In the genomic region with DNA sequence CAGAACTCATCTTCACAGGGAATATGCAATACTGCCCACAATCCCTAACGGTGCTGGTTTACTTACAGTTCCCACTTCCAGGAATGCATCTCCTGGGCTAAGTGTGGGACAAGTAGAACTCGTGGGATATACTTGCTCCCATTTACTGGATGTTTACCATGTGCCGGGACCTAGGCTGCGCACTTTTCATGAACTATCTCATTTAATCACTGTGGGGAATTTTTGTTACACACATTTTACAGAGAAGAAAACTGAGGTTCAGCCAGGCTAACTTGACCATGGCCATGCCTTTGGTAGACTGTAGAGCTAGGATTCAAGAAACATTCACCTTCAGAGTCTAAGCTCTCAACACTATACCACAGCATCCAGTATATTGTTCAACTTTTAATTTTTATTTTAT, we compare ENCODE assay signal across 8 cellular contexts.
"Had no signal": no experiment of that assay in that cellular context is flagged by ENCODE, and none has a peak within 500 bp of the region (broad histone marks: within the 10 kb centered on the region; RNA-seq: fewer than 3 reads in every experiment).

No MANE protein-coding gene starts in this region.

- FAIRE-seq: G401.6, GM12878, GM12891, GM12892, GM18507, GM19239 had no signal

- DNase-seq: GDM1, GF-D8 had no signal

- H3K4me3 ChIP-seq: GM12878 had no signal

- ATAC-seq: GM12878 had no signal
